14 cellular contexts compared by ENCODE assay signal in genomic region chr11:131378931-131379330, GRCh38. TPM values are rescaled to one million over a fixed set of nuclear protein-coding genes. Genes with fewer than 3 reads are reported as not detected.
DNase-seq lines count a peak whose midpoint lies in the region; ATAC-seq and TF ChIP-seq lines count a peak whose summit lies in the region.
"Had no signal": no experiment of that assay in that cellular context is flagged by ENCODE, and none has a peak within 500 bp of the region (broad histone marks: within the 10 kb centered on the region; RNA-seq: fewer than 3 reads in every experiment).

No MANE protein-coding gene starts in this region.

- intact Hi-C loops in heart right ventricle (cut with DNase I): no loop called here

- no peak for TF ChIP-seq POLR2A in erythroblast (IDR thresholded peaks at IDR 0.05; ENCODE audit: low read length)

- H3K27ac ChIP-seq in heart right ventricle (no peak overlapping the region), caudate nucleus (ENCODE audit: low read depth, low read length) (no peak overlapping the region)
- H3K27ac ChIP-seq: left ventricle myocardium inferior, neural progenitor cell had no signal

- H3K36me3 ChIP-seq in heart right ventricle: no peaks in the 10 kb centered on the region
- H3K36me3 ChIP-seq: left ventricle myocardium inferior, neural progenitor cell had no signal

- no peak for TF ChIP-seq CTCF in heart right ventricle (IDR thresholded peaks at IDR 0.05)

- H3K27me3 ChIP-seq in heart right ventricle: peaks cover 0 to 84% (median 31%) of the 10 kb centered on the region in 7 donors
- H3K27me3 ChIP-seq: neural progenitor cell had no signal

- 70 to 83% methylated on average over 1 of the region's 1 CpG for WGBS in heart right ventricle, 2 donors

- no peak overlapping the region for H3K4me3 ChIP-seq in heart right ventricle
- H3K4me3 ChIP-seq: left ventricle myocardium inferior, neural progenitor cell had no signal

- ATAC-seq in GM18909 (IDR thresholded peaks at IDR 0.05; ENCODE audit: poor library complexity, unreplicated experiment): peak; percentile 90
- ATAC-seq in GM21723 (IDR thresholded peaks at IDR 0.05; ENCODE audit: unreplicated experiment): peak; percentile 81
- peak; percentile 79 for ATAC-seq in HG03280 (IDR thresholded peaks at IDR 0.05; ENCODE audit: unreplicated experiment)
- ATAC-seq in heart right ventricle: no peak
- ATAC-seq: Panc1 had no signal

- no peaks in the 10 kb centered on the region for H3K4me1 ChIP-seq in heart right ventricle
- H3K4me1 ChIP-seq: left ventricle myocardium inferior had no signal

- peak; percentile 77 for DNase-seq in RPMI8226
- DNase-seq in heart right ventricle: no peak
- DNase-seq in caudate nucleus (lab: John Stamatoyannopoulos, UW): no peak
- DNase-seq in erythroblast (lab: John Stamatoyannopoulos, UW): no peak
- DNase-seq in activated CD4-positive, alpha-beta T cell treated with anti-CD3 and anti-CD28 coated beads for 1 hour: no peak
- DNase-seq: activated CD4-positive, alpha-beta T cell treated with anti-CD3 and anti-CD28 coated beads, Interleukin-2, amount 10 ng/mL, durations not matched to agents 24 days and 14 days; CD4-positive, CD25-positive, alpha-beta regulatory T cell; left ventricle myocardium inferior had no signal

- no peaks in the 10 kb centered on the region for H3K9me3 ChIP-seq in heart right ventricle
- H3K9me3 ChIP-seq: left ventricle myocardium inferior had no signal

RNA-seq across cellular contexts. Expression of gene NTM, which starts 8.5 kb away (rescaled TPM):
- total RNA-seq in heart right ventricle: 1 to 10 TPM in 8 of 10 donors, under 1 TPM in 2; 0.69 to 3.0 (median 1.3) TPM
- polyA plus RNA-seq in heart right ventricle: 1 to 10 TPM in 1 of 2 donors, under 1 TPM in 1; 0.43 to 2.6 TPM
- total RNA-seq: activated CD4-positive, alpha-beta T cell treated with anti-CD3 and anti-CD28 coated beads, Interleukin-2, amount 10 ng/mL, durations not matched to agents 24 days and 14 days; CD4-positive, CD25-positive, alpha-beta regulatory T cell; T-helper 1 cell treated with Interleukin-12 subunit alpha and Interleukin-12 subunit beta and Interleukin-4 antibody, amounts not matched to agents 30 ng/mL and 1 ng/mL, for 36 hours had no signal

Comparison
In these comparisons a context has a peak if more than half of its experiments do, and no peak if none do; other contexts are left out.
1. ATAC-seq: peak in GM18909 (single experiment), GM21723 (single experiment) and HG03280 (single experiment); none in heart right ventricle (0 of 8).